20 cellular contexts compared by ENCODE assay signal in genomic region chr1:153642161-153642560, GRCh38. TPM values are rescaled to one million over a fixed set of nuclear protein-coding genes. Genes with fewer than 3 reads are reported as not detected.
A peak's percentile ranks its signal among the peaks of the same experiment; 100 is the strongest.
DNase-seq lines count a peak whose midpoint lies in the region; ATAC-seq and TF ChIP-seq lines count a peak whose summit lies in the region.
"Had no signal": no experiment of that assay in that cellular context is flagged by ENCODE, and none has a peak within 500 bp of the region (broad histone marks: within the 10 kb centered on the region; RNA-seq: fewer than 3 reads in every experiment).

No MANE protein-coding gene starts in this region.

- H3K27me3 ChIP-seq in CD8-positive, alpha-beta T cell (ENCODE audit: insufficient read depth, low read length): no peaks in the 10 kb centered on the region

- H3K9me3 ChIP-seq in CD8-positive, alpha-beta T cell (ENCODE audit: low read length): no peaks in the 10 kb centered on the region

- H3K4me1 ChIP-seq in CD8-positive, alpha-beta T cell (ENCODE audit: insufficient read depth, low read length): peaks cover 46% of the 10 kb centered on the region

- H3K4me3 Mint-ChIP-seq in CD8-positive, alpha-beta T cell: no peak overlapping the region
- H3K4me3 Mint-ChIP-seq in activated naive CD8-positive, alpha-beta T cell: no peak overlapping the region
- no peak overlapping the region for H3K4me3 Mint-ChIP-seq in progenitor cell of endocrine pancreas (ENCODE audit: low read depth)

- no peak for TF ChIP-seq CTCF in CD8-positive, alpha-beta T cell (IDR thresholded peaks at IDR 0.05)
- TF ChIP-seq CTCF in progenitor cell of endocrine pancreas (IDR thresholded peaks at IDR 0.05; ENCODE audit: unreplicated experiment): no peak

- H3K36me3 ChIP-seq in CD8-positive, alpha-beta T cell (ENCODE audit: insufficient read depth, low read length): peaks cover 73% of the 10 kb centered on the region

- POLR2A ChIA-PET in CD8-positive, alpha-beta T cell (lab: Charles Lee): no interaction called here

- no peak overlapping the region for H3K4me3 ChIP-seq in CD8-positive, alpha-beta T cell (ENCODE audit: low read depth, low read length)
- H3K4me3 ChIP-seq: GM23248 had no signal

- intact Hi-C loops in CD8-positive, alpha-beta T cell (cut with DNase I, micrococcal nuclease): no loop called here
- intact Hi-C loops in sciatic nerve (cut with DNase I): no loop called here

- no peak overlapping the region for H3K27ac ChIP-seq in CD8-positive, alpha-beta T cell (ENCODE audit: low read depth, low read length)
- H3K27ac ChIP-seq: GM23248, RWPE1 had no signal

- DNase-seq in activated naive CD4-positive, alpha-beta T cell treated with anti-CD3 and anti-CD28 coated beads, Interleukin-2, amount 50 U/mL, for 72 hours (ENCODE audit: low spot score in 2 of 2): peak in 1 of 2 donors; percentile 44
- no peak for DNase-seq in activated naive CD4-positive, alpha-beta T cell treated with Interleukin-2 at 50 U/mL for 16 hours
- no peak for DNase-seq in CD8-positive, alpha-beta T cell
- DNase-seq in progenitor cell of endocrine pancreas (ENCODE audit: low spot score, unreplicated experiment) (no peak), sciatic nerve (ENCODE audit: low spot score) (no peak), OCI-M2 (lab: John Stamatoyannopoulos, UW; ENCODE audit: unreplicated experiment) (no peak)
- DNase-seq: AML-193, DND-41, GDM1, GM23248, NCI-H1436 treated with DMSO at 0.1 percent for 48 hours, NCI-H2081 treated with DMSO at 0.1 percent for 48 hours, NCI-H2227 treated with DMSO at 0.1 percent for 48 hours, NCI-H524 treated with DMSO at 0.1 percent for 48 hours had no signal

- H3K27me3 Mint-ChIP-seq in CD8-positive, alpha-beta T cell (ENCODE audit: low read depth): no peaks in the 10 kb centered on the region
- no peaks in the 10 kb centered on the region for H3K27me3 Mint-ChIP-seq in activated naive CD8-positive, alpha-beta T cell
- H3K27me3 Mint-ChIP-seq in progenitor cell of endocrine pancreas: no peaks in the 10 kb centered on the region

- H3K36me3 Mint-ChIP-seq in activated naive CD4-positive, alpha-beta T cell treated with anti-CD3 and anti-CD28 coated beads, Interleukin-2, amount 50 U/mL, for 72 hours: peaks cover 50 to 69% of the 10 kb centered on the region in 2 donors
- peaks cover 92% of the 10 kb centered on the region for H3K36me3 Mint-ChIP-seq in CD8-positive, alpha-beta T cell
- H3K36me3 Mint-ChIP-seq in activated naive CD8-positive, alpha-beta T cell: peaks cover 15% of the 10 kb centered on the region
- peaks cover 46% of the 10 kb centered on the region for H3K36me3 Mint-ChIP-seq in progenitor cell of endocrine pancreas (ENCODE audit: insufficient read depth)

- no peaks in the 10 kb centered on the region for H3K9me3 Mint-ChIP-seq in activated naive CD4-positive, alpha-beta T cell treated with anti-CD3 and anti-CD28 coated beads, Interleukin-2, amount 50 U/mL, for 72 hours
- no peaks in the 10 kb centered on the region for H3K9me3 Mint-ChIP-seq in CD8-positive, alpha-beta T cell
- H3K9me3 Mint-ChIP-seq in activated naive CD8-positive, alpha-beta T cell (ENCODE audit: low read depth): no peaks in the 10 kb centered on the region
- no peaks in the 10 kb centered on the region for H3K9me3 Mint-ChIP-seq in progenitor cell of endocrine pancreas (ENCODE audit: low read depth)

- H3K27ac Mint-ChIP-seq in activated naive CD4-positive, alpha-beta T cell treated with anti-CD3 and anti-CD28 coated beads, Interleukin-2, amount 50 U/mL, for 72 hours: peak overlapping the region; percentile 12 to 26
- peak overlapping the region; percentile 52 for H3K27ac Mint-ChIP-seq in CD8-positive, alpha-beta T cell
- peak overlapping the region; percentile 55 for H3K27ac Mint-ChIP-seq in activated naive CD8-positive, alpha-beta T cell
- peak overlapping the region; percentile 60 for H3K27ac Mint-ChIP-seq in progenitor cell of endocrine pancreas

- peaks cover 76% of the 10 kb centered on the region for H3K4me1 Mint-ChIP-seq in CD8-positive, alpha-beta T cell (ENCODE audit: low read depth)
- H3K4me1 Mint-ChIP-seq in activated naive CD8-positive, alpha-beta T cell (ENCODE audit: low read depth): peaks cover 69% of the 10 kb centered on the region
- peaks cover 38% of the 10 kb centered on the region for H3K4me1 Mint-ChIP-seq in progenitor cell of endocrine pancreas (ENCODE audit: low read depth)

- ATAC-seq in activated naive CD4-positive, alpha-beta T cell treated with anti-CD3 and anti-CD28 coated beads, Interleukin-2, amount 50 U/mL, for 72 hours: no peak
- no peak for ATAC-seq in CD8-positive, alpha-beta T cell
- no peak for ATAC-seq in GM18519 (IDR thresholded peaks at IDR 0.05; ENCODE audit: low FRiP score, unreplicated experiment)
- ATAC-seq in sciatic nerve: no peak

- CTCF ChIA-PET in CD8-positive, alpha-beta T cell (lab: Charles Lee): no interaction called here

RNA-seq across cellular contexts. Expression of gene CHTOP, which starts 8.3 kb away (rescaled TPM):
- 10 to 100 TPM; 83.3 to 91.3 TPM for total RNA-seq in activated naive CD4-positive, alpha-beta T cell treated with anti-CD3 and anti-CD28 coated beads, Interleukin-2, amount 50 U/mL, for 72 hours
- 10 to 100 TPM; 79.1 to 81.2 TPM for total RNA-seq in CD8-positive, alpha-beta T cell
- total RNA-seq in progenitor cell of endocrine pancreas (128 and 129 TPM in 2 replicates), sciatic nerve (66.3 TPM)

RNA-seq across cellular contexts. Expression of gene S100A1, which starts 13.9 kb away (rescaled TPM):
- total RNA-seq in activated naive CD4-positive, alpha-beta T cell treated with anti-CD3 and anti-CD28 coated beads, Interleukin-2, amount 50 U/mL, for 72 hours: not detected
- not detected for total RNA-seq in CD8-positive, alpha-beta T cell
- 0.80 TPM in 1 of 2 replicates, not detected in the other for total RNA-seq in progenitor cell of endocrine pancreas
- total RNA-seq in sciatic nerve: 99.7 TPM
- total RNA-seq: A673, GM23248, HT1080, OCI-LY7 had no signal

RNA-seq across cellular contexts. Expression of gene S100A13, which starts 14.9 kb away (rescaled TPM):
- 1 to 10 TPM; 4.2 to 6.0 TPM for total RNA-seq in activated naive CD4-positive, alpha-beta T cell treated with anti-CD3 and anti-CD28 coated beads, Interleukin-2, amount 50 U/mL, for 72 hours
- 1 to 10 TPM; 3.9 to 4.9 TPM for total RNA-seq in CD8-positive, alpha-beta T cell
- 63.6 and 67.5 TPM in 2 replicates for total RNA-seq in progenitor cell of endocrine pancreas
- total RNA-seq in sciatic nerve: 112 TPM

RNA-seq across cellular contexts. Expression of gene SNAPIN, which starts 16.3 kb away (rescaled TPM):
- 10 to 100 TPM; 16.1 to 35.4 TPM for total RNA-seq in activated naive CD4-positive, alpha-beta T cell treated with anti-CD3 and anti-CD28 coated beads, Interleukin-2, amount 50 U/mL, for 72 hours
- total RNA-seq in CD8-positive, alpha-beta T cell: 1 to 10 TPM; 6.1 to 6.5 TPM
- total RNA-seq in progenitor cell of endocrine pancreas: 38.0 and 42.3 TPM in 2 replicates
- total RNA-seq in sciatic nerve: 30.2 TPM

RNA-seq across cellular contexts. Expression of gene S100A14, which starts 26.0 kb away (rescaled TPM):
- not detected for total RNA-seq in activated naive CD4-positive, alpha-beta T cell treated with anti-CD3 and anti-CD28 coated beads, Interleukin-2, amount 50 U/mL, for 72 hours
- not detected for total RNA-seq in CD8-positive, alpha-beta T cell
- total RNA-seq in progenitor cell of endocrine pancreas (1.4 and 2.8 TPM in 2 replicates), sciatic nerve (0.49 TPM)
- total RNA-seq: A673, OCI-LY7 had no signal

Comparison
In these comparisons a context has a peak if more than half of its experiments do, and no peak if none do; other contexts are left out.
1. RNA of gene S100A1, which starts 13.9 kb away (total RNA-seq): 99.7 TPM in sciatic nerve (single experiment); 0.80 TPM in progenitor cell of endocrine pancreas, not detected in activated naive CD4-positive, alpha-beta T cell treated with anti-CD3 and anti-CD28 coated beads, Interleukin-2, amount 50 U/mL, for 72 hours and not detected in CD8-positive, alpha-beta T cell; every median in the first group is over 10 times any median in the second.
2. Peak in every context shown above with its lines, with median percentiles within 50 percentile points of each other: H3K27ac Mint-ChIP-seq.